ENCODE assay signal across 8 cellular contexts in genomic region chr18:57803119-57803969, GRCh38. TPM values are rescaled to one million over a fixed set of nuclear protein-coding genes. Genes with fewer than 3 reads are reported as not detected.
A peak's percentile ranks its signal among the peaks of the same experiment; 100 is the strongest.
DNase-seq lines count a peak whose midpoint lies in the region; ATAC-seq lines count a peak whose summit lies in the region.

Gene ATP8B1 (minus strand): TSS chr18:57803315. CDS start chr18:57731807, 71,508 bp downstream.

- ATAC-seq in left colon = peak; percentile 81
- ATAC-seq in stimulated activated naive CD8-positive, alpha-beta T cell treated with anti-CD3 and anti-CD28 coated beads, Interleukin-15, amount 100 ng/mL, for 72 hours = peak; percentile 24

- DNase-seq in Daoy (ENCODE audit: low read depth) (peak; percentile 63), HCEC 1CT (peak; percentile 74), NCI-H510A treated with DMSO at 0.1 percent for 48 hours (lab: John Stamatoyannopoulos, UW) (peak; percentile 94), cortex of kidney (lab: John Stamatoyannopoulos, UW) (peak; percentile 69), left colon (peak; percentile 92 to 95), SIG-M5 (lab: John Stamatoyannopoulos, UW) (no peak), NCI-H2107 treated with DMSO at 0.1 percent for 48 hours (lab: John Stamatoyannopoulos, UW; ENCODE audit: unreplicated experiment) (no peak)
- DNase-seq in stimulated activated naive CD8-positive, alpha-beta T cell treated with anti-CD3 and anti-CD28 coated beads, Interleukin-15, amount 100 ng/mL, for 72 hours = peak; percentile 15 to 26

- peaks cover 21% of the 10 kb centered on the region for H3K4me1 Mint-ChIP-seq in stimulated activated naive CD8-positive, alpha-beta T cell treated with anti-CD3 and anti-CD28 coated beads, Interleukin-15, amount 100 ng/mL, for 72 hours

- intact Hi-C loops in left colon (cut with DNase I, micrococcal nuclease) = no loop called here

- no peaks in the 10 kb centered on the region for H3K9me3 Mint-ChIP-seq in stimulated activated naive CD8-positive, alpha-beta T cell treated with anti-CD3 and anti-CD28 coated beads, Interleukin-15, amount 100 ng/mL, for 72 hours

- peak within 1 kb of the TSS in 1 of 2 donors; percentile 64 for H3K27ac Mint-ChIP-seq in stimulated activated naive CD8-positive, alpha-beta T cell treated with anti-CD3 and anti-CD28 coated beads, Interleukin-15, amount 100 ng/mL, for 72 hours

- peak within 1 kb of the TSS; percentile 91 to 93 for H3K4me3 Mint-ChIP-seq in stimulated activated naive CD8-positive, alpha-beta T cell treated with anti-CD3 and anti-CD28 coated beads, Interleukin-15, amount 100 ng/mL, for 72 hours

- peaks cover 69% of the 10 kb centered on the region for H3K27me3 Mint-ChIP-seq in stimulated activated naive CD8-positive, alpha-beta T cell treated with anti-CD3 and anti-CD28 coated beads, Interleukin-15, amount 100 ng/mL, for 72 hours

RNA-seq across cellular contexts. Expression of gene ATP8B1, which starts in this region (rescaled TPM):
- 5.2 and 7.5 TPM in 2 replicates for total RNA-seq in Daoy (2014; rRNA removed; shearing (Covaris generic))
- 100 to 1,000 TPM; 248 to 387 TPM for total RNA-seq in left colon

Comparison
In these comparisons a context has a peak if more than half of its experiments do, and no peak if none do; other contexts are left out.
1. RNA of gene ATP8B1 (total RNA-seq): 248 to 387 TPM in left colon; 5.2 to 7.5 TPM in Daoy; every median in the first group is over 10 times any median in the second.
2. DNase-seq: peak in Daoy (single experiment), HCEC 1CT (single experiment), NCI-H510A treated with DMSO at 0.1 percent for 48 hours (single experiment), cortex of kidney (single experiment), left colon (2 of 2) and stimulated activated naive CD8-positive, alpha-beta T cell treated with anti-CD3 and anti-CD28 coated beads, Interleukin-15, amount 100 ng/mL, for 72 hours (2 of 2); none in SIG-M5 (single experiment) and NCI-H2107 treated with DMSO at 0.1 percent for 48 hours (single experiment).